In genomic region chr2:239917957-239918481, GRCh38 we compare ENCODE assay signal across 17 cellular contexts.
DNase-seq lines count a peak whose midpoint lies in the region; ATAC-seq, FAIRE-seq and TF ChIP-seq lines count a peak whose summit lies in the region.
"Had no signal": no experiment of that assay in that cellular context is flagged by ENCODE, and none has a peak within 500 bp of the region (broad histone marks: within the 10 kb centered on the region; RNA-seq: fewer than 3 reads in every experiment).

No MANE protein-coding gene starts in this region.

- FAIRE-seq in K562 (lab: Jason Lieb, UNC): no peak

- TF ChIP-seq CTCF in HEK293 (tag by site-specific recombination; IDR thresholded peaks at IDR 0.05): no peak
- no peak for TF ChIP-seq CTCF in K562 (IDR thresholded peaks at IDR 0.05 in 2 of 3, conservative IDR thresholded peaks at IDR 0.05 in 1 of 3; ENCODE audit: insufficient read depth in 2 of 3, low read depth in 1 of 3, low read length in 3 of 3)
- no peak for TF ChIP-seq CTCF in sigmoid colon (IDR thresholded peaks at IDR 0.05)

- H3K4me1 ChIP-seq in HEK293 (ENCODE audit: control insufficient read depth, insufficient read depth, low read length) (no peaks in the 10 kb centered on the region), K562 (replicated peaks in 1 of 2; ENCODE audit: control insufficient read depth in 2 of 2, insufficient read depth in 2 of 2, low read length in 2 of 2) (peaks cover 0 to 4% of the 10 kb centered on the region in 2 experiments; a peak in 2 of 5 replicates), subcutaneous abdominal adipose tissue (ENCODE audit: control insufficient read depth in 5 of 5, insufficient read depth in 5 of 5, low read length in 5 of 5) (no peaks in the 10 kb centered on the region), sigmoid colon (peaks cover 0 to 7% (median 0%) of the 10 kb centered on the region in 4 donors)
- H3K4me1 ChIP-seq: Caco-2, SJCRH30 had no signal

- TF ChIP-seq RAD21 in K562 (CRISPR knock-in tag; conservative IDR thresholded peaks at IDR 0.05 in 1 of 2, IDR thresholded peaks at IDR 0.05 in 1 of 2): no peak

- CTCF ChIA-PET in HEK293 (lab: Yijun Ruan, JAX) (no interaction called here), K562 (lab: Yijun Ruan, JAX; ENCODE audit: low intra/inter-chr PET ratio) (no interaction called here)

- H3K79me2 ChIP-seq in K562 (ENCODE audit: control insufficient read depth, insufficient read depth, low read length): no peaks in the 10 kb centered on the region

- WGBS in K562 (ENCODE audit: insufficient coverage, low coverage, missing lambda C conversion rate): 89% methylated on average over 5 of the region's 6 CpGs
- WGBS in sigmoid colon, 2 donors: 92 to 96% methylated on average over 6 of the region's 6 CpGs

- no peak for TF ChIP-seq POLR2A in K562 (conservative IDR thresholded peaks at IDR 0.05)
- no peak for TF ChIP-seq POLR2A in GM18505 (IDR thresholded peaks at IDR 0.05; ENCODE audit: borderline replicate concordance, extremely low read depth, insufficient read depth, insufficient read length)
- no peak for TF ChIP-seq POLR2A in sigmoid colon (IDR thresholded peaks at IDR 0.05)

- H3K9me1 ChIP-seq in K562 (ENCODE audit: control insufficient read depth, insufficient read depth, low read length): no peaks in the 10 kb centered on the region

- no peak overlapping the region for H2AFZ ChIP-seq in K562 (ENCODE audit: low read depth, low read length)

- DNase-seq in K562 (ENCODE audit: extremely low read depth in 1 of 4, low spot score in 3 of 4) (no peak), left lobe of liver (ENCODE audit: low spot score) (peak; percentile 43), iPS-NIHi11 (ENCODE audit: low spot score) (no peak), sigmoid colon (no peak)
- no peak for DNase-seq in activated CD4-positive, CD25-positive, alpha-beta regulatory T cell treated with anti-CD3 and anti-CD28 coated beads, Interleukin-2, amount 50 U/mL, for 72 hours
- DNase-seq: Caco-2; CD4-positive, CD25-positive, alpha-beta regulatory T cell; DMS153; NCI-H1417; NCI-H2171 treated with DMSO at 0.1 percent for 48 hours; NCI-H446 treated with DMSO at 0.1 percent for 48 hours; NCI-H748 treated with DMSO at 0.1 percent for 48 hours; RPMI8226; SJCRH30 had no signal

- POLR2A ChIA-PET in HEK293 (lab: Yijun Ruan, JAX): no interaction called here
- POLR2A ChIA-PET in K562 (lab: Yijun Ruan, JAX): no interaction called here

- in situ Hi-C loops in K562 (cut with MboI): no loop called here

- H3K4me3 ChIP-seq in HEK293 (ENCODE audit: low read depth, low read length) (no peak overlapping the region), K562 (no peak overlapping the region), subcutaneous abdominal adipose tissue (ENCODE audit: low read depth in 1 of 5, low read length in 5 of 5) (peak overlapping the region in 3 of 5 donors; percentile 19 to 22 (median 21)), sigmoid colon (no peak overlapping the region)
- H3K4me3 ChIP-seq: SJCRH30 had no signal

- H3K27me3 ChIP-seq in K562 (ENCODE audit: control insufficient read depth in 2 of 2, insufficient read depth in 2 of 2, low read length in 2 of 2): no peaks in the 10 kb centered on the region
- no peaks in the 10 kb centered on the region for H3K27me3 ChIP-seq in subcutaneous abdominal adipose tissue (ENCODE audit: control insufficient read depth in 5 of 5, insufficient read depth in 4 of 5, low read length in 5 of 5)
- no peaks in the 10 kb centered on the region for H3K27me3 ChIP-seq in sigmoid colon
- H3K27me3 ChIP-seq: SJCRH30 had no signal

- no peaks in the 10 kb centered on the region for H3K36me3 ChIP-seq in HEK293 (ENCODE audit: control insufficient read depth in 2 of 2, insufficient read depth in 1 of 2, low read length in 2 of 2)
- H3K36me3 ChIP-seq in K562 (ENCODE audit: control insufficient read depth, insufficient read depth, low read length): no peaks in the 10 kb centered on the region
- no peaks in the 10 kb centered on the region for H3K36me3 ChIP-seq in subcutaneous abdominal adipose tissue (ENCODE audit: control insufficient read depth in 5 of 5, insufficient read depth in 5 of 5, low read length in 5 of 5)
- no peaks in the 10 kb centered on the region for H3K36me3 ChIP-seq in sigmoid colon
- H3K36me3 ChIP-seq: SJCRH30 had no signal

- H3K9me3 ChIP-seq in HEK293 (ENCODE audit: control insufficient read depth, insufficient read depth, low read depth, low read length): no peaks in the 10 kb centered on the region
- 0 out of 2 replicates have a peak, but pooled peaks cover 3% of the 10 kb centered on the region for H3K9me3 ChIP-seq in K562 (replicated peaks; ENCODE audit: control insufficient read depth, insufficient read depth, low read depth, low read length)
- H3K9me3 ChIP-seq in subcutaneous abdominal adipose tissue (ENCODE audit: control insufficient read depth in 5 of 5, low read length in 5 of 5): peaks cover 4 to 35% (median 32%) of the 10 kb centered on the region in 5 donors
- H3K9me3 ChIP-seq in sigmoid colon: peaks cover 6 to 27% (median 9%) of the 10 kb centered on the region in 4 donors
- H3K9me3 ChIP-seq: Caco-2 had no signal

- no peak overlapping the region for H3K27ac ChIP-seq in HEK293 (ENCODE audit: extremely low read depth, low read depth, low read length)
- no peak overlapping the region for H3K27ac ChIP-seq in K562 (ENCODE audit: extremely low read depth, low read depth, low read length)
- H3K27ac ChIP-seq in subcutaneous abdominal adipose tissue (ENCODE audit: low read depth, low read length): no peak overlapping the region
- no peak overlapping the region for H3K27ac ChIP-seq in sigmoid colon
- H3K27ac ChIP-seq: SJCRH30 had no signal

- H3K9ac ChIP-seq in K562 (ENCODE audit: insufficient read depth in 1 of 2, low read depth in 2 of 2, low read length in 2 of 2) (no peak overlapping the region), subcutaneous abdominal adipose tissue (ENCODE audit: low read length in 5 of 5) (no peak overlapping the region)

- intact Hi-C loops in K562 (cut with micrococcal nuclease): no loop called here
- intact Hi-C loops in sigmoid colon (cut with DNase I): no loop called here

- H4K20me1 ChIP-seq in K562 (replicated peaks; ENCODE audit: control insufficient read depth, insufficient read depth, low read length): no peaks in the 10 kb centered on the region

- no peak for ATAC-seq in K562
- no peak for ATAC-seq in left lobe of liver
- no peak for ATAC-seq in GM18505 (IDR thresholded peaks at IDR 0.05; ENCODE audit: unreplicated experiment)

- no TSS peak for BruUV-seq in K562 (replicated peaks; lab: Mats Ljungman, UMichigan)

- H3K4me2 ChIP-seq in K562 (ENCODE audit: insufficient read depth, low read length): no peak overlapping the region

- TF ChIP-seq EP300 in K562 (IDR thresholded peaks at IDR 0.05; ENCODE audit: low read length): no peak
- no peak for TF ChIP-seq EP300 in sigmoid colon (IDR thresholded peaks at IDR 0.05)

TF ChIP-seq in HEK293, 187 proteins besides CTCF, POLR2A, EP300 and RAD21:
- no peak for TF ChIP-seq KLF9 (tag by site-specific recombination; IDR thresholded peaks at IDR 0.05; ENCODE audit: low read depth)
- peak; percentile 87 for TF ChIP-seq SETDB1 (IDR thresholded peaks at IDR 0.05; ENCODE audit: insufficient read length, low read length)
- TF ChIP-seq ZNF596 (tag by site-specific recombination; IDR thresholded peaks at IDR 0.05): no peak
- TF ChIP-seq ZNF747 (tag by site-specific recombination; IDR thresholded peaks at IDR 0.05): no peak
- TF ChIP-seq SALL2 (tag by site-specific recombination; IDR thresholded peaks at IDR 0.05; ENCODE audit: borderline replicate concordance): no peak
- TF ChIP-seq ZNF266 (tag by site-specific recombination; IDR thresholded peaks at IDR 0.05; ENCODE audit: low read depth): no peak

TF ChIP-seq in K562, 482 proteins besides CTCF, POLR2A, EP300 and RAD21:
- no peak for TF ChIP-seq NUFIP1 (IDR thresholded peaks at IDR 0.05; ENCODE audit: partially characterized antibody)
- TF ChIP-seq NFIC (IDR thresholded peaks at IDR 0.05): peak; percentile 47

Comparison
In these comparisons a context has a peak if more than half of its experiments do, and no peak if none do; other contexts are left out.
1. H3K4me3 ChIP-seq: peak in subcutaneous abdominal adipose tissue (3 of 5); none in HEK293 (single experiment), K562 (single experiment) and sigmoid colon (0 of 4).
2. Of the 44 proteins assayed by ChIP-seq in both K562 and HEK293: peak only in K562: none; only in HEK293: SETDB1; in both: none; in neither: 43.